Comparison of ENCODE assay signal across 21 cellular contexts in the genomic region with DNA sequence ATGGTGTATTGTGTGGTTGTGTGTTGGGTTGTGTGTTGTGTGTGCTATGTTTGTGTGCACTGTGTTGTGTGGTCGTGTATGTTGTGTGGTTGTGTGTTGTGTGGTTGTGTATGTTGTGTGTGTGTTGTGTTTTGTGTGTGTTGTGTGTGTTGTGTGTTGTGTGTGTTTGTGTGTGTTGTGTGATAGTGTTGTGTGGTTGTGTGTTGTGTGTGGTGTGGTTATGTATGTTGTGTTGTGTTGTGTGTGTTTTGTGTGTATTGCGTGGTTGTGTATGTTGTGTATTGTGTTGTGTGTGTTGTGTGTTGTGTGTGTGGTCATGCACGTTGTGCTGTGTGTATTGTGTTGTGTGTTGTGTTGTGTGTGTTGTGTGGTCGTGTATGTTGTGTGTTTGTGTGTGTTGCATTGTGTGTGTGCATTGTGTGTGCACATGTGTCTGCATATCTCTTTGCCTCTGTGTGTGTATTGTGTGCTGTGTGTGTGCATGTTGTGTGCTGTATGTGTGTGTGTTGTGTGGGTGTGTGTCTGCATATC. TPM values are rescaled to one million over a fixed set of nuclear protein-coding genes. Genes with fewer than 3 reads are reported as not detected.
A peak's percentile ranks its signal among the peaks of the same experiment; 100 is the strongest.
DNase-seq lines count a peak whose midpoint lies in the region; ATAC-seq and TF ChIP-seq lines count a peak whose summit lies in the region.
"Had no signal": no experiment of that assay in that cellular context is flagged by ENCODE, and none has a peak within 500 bp of the region (broad histone marks: within the 10 kb centered on the region; RNA-seq: fewer than 3 reads in every experiment).

No MANE protein-coding gene starts in this region.

- H2BK20ac ChIP-seq in H9 (ENCODE audit: low read depth, low read length, poor library complexity, severe bottlenecking), result no peak overlapping the region

- DNase-seq in Caco-2 (no peak), H9 (peak; percentile 46), amniotic epithelial cell (ENCODE audit: low read depth) (peak; percentile 59), mesenchymal stem cell (peak; percentile 13), dedifferentiated amniotic fluid mesenchymal stem cell (ENCODE audit: extremely low spot score) (no peak), GM20000 (ENCODE audit: low spot score) (no peak)
- DNase-seq in activated CD4-positive, CD25-positive, alpha-beta regulatory T cell treated with anti-CD3 and anti-CD28 coated beads, Interleukin-2, amount 50 U/mL, for 72 hours, result no peak
- DNase-seq: activated naive CD8-positive, alpha-beta T cell treated with anti-CD3 and anti-CD28 coated beads, Interleukin-2, amount 10 ng/mL, durations not matched to agents 7 days and 5 days; DMS79 treated with DMSO at 0.1 percent for 48 hours; effector memory CD4-positive, alpha-beta T cell; foreskin melanocyte; lower lobe of right lung; NCI-H748 treated with DMSO at 0.1 percent for 48 hours; Peyer's patch; retina had no signal

- no peak overlapping the region for H3K4me3 ChIP-seq in Caco-2 (ENCODE audit: low read depth, low read length)
- H3K4me3 ChIP-seq in mesenchymal stem cell (ENCODE audit: insufficient read depth in 1 of 2, low read depth in 1 of 2, low read length in 2 of 2), result no peak overlapping the region
- H3K4me3 ChIP-seq: BLaER1, cardiac muscle cell, HAP-1, Peyer's patch had no signal

- H2AK5ac ChIP-seq in H9 (ENCODE audit: insufficient read length, low read length), result no peak overlapping the region
- H2AK5ac ChIP-seq in mesenchymal stem cell (ENCODE audit: low read length, severe bottlenecking), result no peak overlapping the region

- CTCF ChIA-PET in Caco-2 (lab: Charles Lee), result no interaction called here

- H4K8ac ChIP-seq in H9 (replicated peaks; ENCODE audit: insufficient read length, low read depth, low read length), result peak overlapping the region; percentile 0
- peak overlapping the region; percentile 19 for H4K8ac ChIP-seq in mesenchymal stem cell (ENCODE audit: low read length)

- H3K36me3 Mint-ChIP-seq in Caco-2 (ENCODE audit: insufficient read depth, unreplicated experiment) (peaks cover 6% of the 10 kb centered on the region), H9 (ENCODE audit: insufficient read depth in 1 of 3, low read depth in 3 of 3) (peaks cover 0 to 4% (median 3%) of the 10 kb centered on the region in 3 experiments; a peak in 3 of 7 replicates)

- H3K23ac ChIP-seq in H9 (ENCODE audit: insufficient read length, low read depth, low read length) (no peak overlapping the region), mesenchymal stem cell (ENCODE audit: low read length in 2 of 2) (no peak overlapping the region)

- H3K4me1 ChIP-seq in Caco-2 (peaks cover 4% of the 10 kb centered on the region; the same call in 1 of the 2 replicates), H9 (ENCODE audit: insufficient read depth, low read length) (no peaks in the 10 kb centered on the region; the same call in 1 of the 2 replicates), mesenchymal stem cell (ENCODE audit: control insufficient read depth, insufficient read depth, low read depth, low read length) (peaks cover 5% of the 10 kb centered on the region)
- H3K4me1 ChIP-seq: Peyer's patch had no signal

- H3K9ac ChIP-seq in H9 (ENCODE audit: extremely low read depth, insufficient read length, low read length), result no peak overlapping the region
- no peak overlapping the region for H3K9ac ChIP-seq in mesenchymal stem cell (ENCODE audit: low read length)
- H3K9ac ChIP-seq: BLaER1 had no signal

- H3K27ac Mint-ChIP-seq in Caco-2 (ENCODE audit: unreplicated experiment) (peak overlapping the region; percentile 4), H9 (peak overlapping the region in 2 of 3 experiments; percentile 11 to 25; a peak in 2 of 7 replicates)
- H3K27ac Mint-ChIP-seq: activated naive CD8-positive, alpha-beta T cell treated with anti-CD3 and anti-CD28 coated beads, Interleukin-2, amount 10 ng/mL, durations not matched to agents 7 days and 5 days had no signal

- H2BK120ac ChIP-seq in H9 (ENCODE audit: low read depth, low read length, poor library complexity, severe bottlenecking) (no peak overlapping the region), mesenchymal stem cell (ENCODE audit: low read depth, low read length) (no peak overlapping the region)

- no peak overlapping the region for H4K91ac ChIP-seq in H9 (ENCODE audit: insufficient read length, low read depth, low read length)
- no peak overlapping the region for H4K91ac ChIP-seq in mesenchymal stem cell (ENCODE audit: low read length)

- H3K27ac ChIP-seq in H9 (ENCODE audit: insufficient read length, low read depth, low read length), result no peak overlapping the region
- H3K27ac ChIP-seq in mesenchymal stem cell (ENCODE audit: low read length, poor library complexity, severe bottlenecking), result no peak overlapping the region
- H3K27ac ChIP-seq: BLaER1, cardiac muscle cell, lower lobe of right lung, Peyer's patch, VCaP had no signal

- H3K27me3 ChIP-seq in Caco-2 (replicated peaks; ENCODE audit: control insufficient read depth, insufficient read depth, low read length), result no peaks in the 10 kb centered on the region
- H3K27me3 ChIP-seq in H9 (ENCODE audit: insufficient read depth, low read length), result no peaks in the 10 kb centered on the region
- H3K27me3 ChIP-seq in mesenchymal stem cell (ENCODE audit: control insufficient read depth in 1 of 2, insufficient read depth in 1 of 2, low read length in 2 of 2), result peaks cover 0 to 6% of the 10 kb centered on the region in 2 experiments
- H3K27me3 ChIP-seq: BLaER1, cardiac muscle cell, Peyer's patch had no signal

- H3K4ac ChIP-seq in H9 (ENCODE audit: low read depth, low read length) (no peak overlapping the region), mesenchymal stem cell (ENCODE audit: low read depth in 1 of 2, low read length in 2 of 2) (no peak overlapping the region)

- 100% methylated on average over 2 of the region's 4 CpGs for WGBS in H9 (ENCODE audit: extremely low coverage, insufficient read length, low lambda C conversion rate)
- 77% methylated on average over 4 of the region's 4 CpGs for WGBS in mesenchymal stem cell

- no peaks in the 10 kb centered on the region for H4K20me1 ChIP-seq in H9 (ENCODE audit: control insufficient read depth, insufficient read depth, insufficient read length)
- H4K20me1 ChIP-seq: BLaER1 had no signal

- H3K36me3 ChIP-seq in Caco-2 (ENCODE audit: control insufficient read depth, insufficient read depth, low read length), result no peaks in the 10 kb centered on the region
- H3K36me3 ChIP-seq in mesenchymal stem cell (ENCODE audit: control insufficient read depth in 1 of 2, insufficient read depth in 2 of 2, low read depth in 1 of 2, low read length in 2 of 2), result peaks cover 3 to 31% of the 10 kb centered on the region in 2 experiments
- H3K36me3 ChIP-seq: BLaER1, cardiac muscle cell, HAP-1, Peyer's patch had no signal

- H3K4me3 Mint-ChIP-seq in Caco-2 (ENCODE audit: unreplicated experiment) (no peak overlapping the region), H9 (peak overlapping the region in 1 of 2 experiments; percentile 55; a peak in 1 of 5 replicates)
- H3K4me3 Mint-ChIP-seq: activated naive CD8-positive, alpha-beta T cell treated with anti-CD3 and anti-CD28 coated beads, Interleukin-2, amount 10 ng/mL, durations not matched to agents 7 days and 5 days had no signal

- H3K9me3 ChIP-seq in Caco-2 (no peaks in the 10 kb centered on the region), H9 (ENCODE audit: control insufficient read depth, low read depth, low read length) (no peaks in the 10 kb centered on the region), mesenchymal stem cell (ENCODE audit: control insufficient read depth, low read length) (no peaks in the 10 kb centered on the region)
- H3K9me3 ChIP-seq: BLaER1, HAP-1, lower lobe of right lung, Peyer's patch had no signal

- H2AFZ ChIP-seq in H9 (ENCODE audit: low read length) (no peak overlapping the region), mesenchymal stem cell (ENCODE audit: low read depth, low read length) (no peak overlapping the region)

- no peaks in the 10 kb centered on the region for H3K79me2 ChIP-seq in H9 (ENCODE audit: insufficient read depth, low read length)

- no peak overlapping the region for H2BK12ac ChIP-seq in H9 (ENCODE audit: insufficient read length, low read depth, low read length)
- no peak overlapping the region for H2BK12ac ChIP-seq in mesenchymal stem cell (ENCODE audit: low read length in 2 of 2)

- peak overlapping the region; percentile 26 for H3K4me2 ChIP-seq in H9 (ENCODE audit: insufficient read depth, insufficient read length, low read length)
- no peak overlapping the region for H3K4me2 ChIP-seq in mesenchymal stem cell (ENCODE audit: low read length, poor library complexity, severe bottlenecking)
- H3K4me2 ChIP-seq: BLaER1 had no signal

- H3K23me2 ChIP-seq in H9 (ENCODE audit: insufficient read length, low read depth, low read length, poor library complexity, severe bottlenecking), result no peaks in the 10 kb centered on the region

- H3K18ac ChIP-seq in H9 (ENCODE audit: insufficient read length, low read depth, low read length), result no peak overlapping the region
- no peak overlapping the region for H3K18ac ChIP-seq in mesenchymal stem cell (ENCODE audit: low read depth in 1 of 2, low read length in 2 of 2)

- no peak for TF ChIP-seq CTCF in Caco-2 (IDR thresholded peaks at IDR 0.05; ENCODE audit: insufficient read depth in 1 of 2, low read depth in 1 of 2, low read length in 1 of 2, severe bottlenecking in 1 of 2, unreplicated experiment in 1 of 2)
- no peak for TF ChIP-seq CTCF in H9 (conservative IDR thresholded peaks at IDR 0.05)
- TF ChIP-seq CTCF in GM20000 (IDR thresholded peaks at IDR 0.05; ENCODE audit: extremely low read depth, missing control alignments), result no peak

- no peak overlapping the region for H2BK15ac ChIP-seq in H9 (ENCODE audit: low read depth, low read length)
- H2BK15ac ChIP-seq in mesenchymal stem cell (ENCODE audit: low read depth, poor library complexity, severe bottlenecking), result no peak overlapping the region

- H3K27me3 Mint-ChIP-seq in Caco-2 (ENCODE audit: insufficient read depth, unreplicated experiment) (no peaks in the 10 kb centered on the region), H9 (ENCODE audit: low read depth) (peaks cover 13% of the 10 kb centered on the region)
- H3K27me3 Mint-ChIP-seq: activated naive CD8-positive, alpha-beta T cell treated with anti-CD3 and anti-CD28 coated beads, Interleukin-2, amount 10 ng/mL, durations not matched to agents 7 days and 5 days had no signal

- H3K79me1 ChIP-seq in H9 (ENCODE audit: insufficient read depth, low read depth, low read length, poor library complexity, severe bottlenecking) (no peaks in the 10 kb centered on the region), mesenchymal stem cell (replicated peaks; ENCODE audit: low read length, poor library complexity, severe bottlenecking) (no peaks in the 10 kb centered on the region)

- no peak for ATAC-seq in GM21528 (IDR thresholded peaks at IDR 0.05; ENCODE audit: low FRiP score, unreplicated experiment)
- ATAC-seq: lower lobe of right lung had no signal

- no peak overlapping the region for H3K56ac ChIP-seq in H9 (ENCODE audit: insufficient read length, low read depth, low read length)

- POLR2A ChIA-PET in Caco-2 (lab: Charles Lee), result no interaction called here

- H3K9me3 Mint-ChIP-seq in Caco-2 (ENCODE audit: unreplicated experiment), result peaks cover 15% of the 10 kb centered on the region
- H3K9me3 Mint-ChIP-seq in H9, result peaks cover 7 to 10% of the 10 kb centered on the region in 2 experiments; a peak in 4 of 5 replicates

- H2BK5ac ChIP-seq in H9 (ENCODE audit: insufficient read length, low read length) (no peak overlapping the region), mesenchymal stem cell (ENCODE audit: low read depth, low read length, poor library complexity, severe bottlenecking) (no peak overlapping the region)

- intact Hi-C loops in Caco-2 (cut with micrococcal nuclease; ENCODE audit: unreplicated experiment), result no loop called here

- no peak overlapping the region for H3T11ph ChIP-seq in H9 (ENCODE audit: low read length)

- H3K14ac ChIP-seq in H9 (ENCODE audit: insufficient read depth, low read length) (no peak overlapping the region), mesenchymal stem cell (ENCODE audit: low read length in 2 of 2) (no peak overlapping the region)

- H4K5ac ChIP-seq in H9 (ENCODE audit: insufficient read length, low read depth, low read length), result no peak overlapping the region

- peaks cover 6% of the 10 kb centered on the region for H3K4me1 Mint-ChIP-seq in Caco-2 (ENCODE audit: low read depth, unreplicated experiment)
- peaks cover 0 to 26% of the 10 kb centered on the region in 2 experiments for H3K4me1 Mint-ChIP-seq in H9

- no TSS peak for BruUV-seq in Caco-2 (replicated peaks; lab: Mats Ljungman, UMichigan)

RNA-seq across cellular contexts. Expression of a gene that starts 2.9 kb away (rescaled TPM):
- total RNA-seq in Caco-2 (2022) (19.3 and 21.7 TPM in 2 replicates), H9 (2021) (4.9 and 5.9 TPM in 2 replicates)
- polyA plus RNA-seq in mesenchymal stem cell (2013, experiment 1 of 2), result 2.3 TPM
- polyA plus RNA-seq in mesenchymal stem cell (2013, experiment 2 of 2), result 2.7 TPM

RNA-seq across cellular contexts. Expression of a gene that starts 19.9 kb away (rescaled TPM):
- 48.9 and 53.6 TPM in 2 replicates for total RNA-seq in Caco-2 (2022)
- total RNA-seq in H9 (2021), result 38.2 and 39.3 TPM in 2 replicates
- 63.6 TPM for polyA plus RNA-seq in mesenchymal stem cell (2013, experiment 1 of 2)
- 61.8 TPM for polyA plus RNA-seq in mesenchymal stem cell (2013, experiment 2 of 2)

RNA-seq across cellular contexts. Expression of a gene that starts 22.0 kb away (rescaled TPM):
- total RNA-seq in Caco-2 (2022) (106 and 107 TPM in 2 replicates), H9 (2021) (54.1 and 56.4 TPM in 2 replicates)
- polyA plus RNA-seq in mesenchymal stem cell (2013, experiment 1 of 2), result 53.2 TPM
- 50.7 TPM for polyA plus RNA-seq in mesenchymal stem cell (2013, experiment 2 of 2)

RNA-seq across cellular contexts. Expression of a gene that starts 47.5 kb away (rescaled TPM):
- not detected in 2 replicates for total RNA-seq in Caco-2 (2022)
- not detected in 2 replicates for total RNA-seq in H9 (2021)
- not detected for polyA plus RNA-seq in mesenchymal stem cell (2013, experiment 1 of 2)
- not detected for polyA plus RNA-seq in mesenchymal stem cell (2013, experiment 2 of 2)
- total RNA-seq: cardiac muscle cell, temporal lobe had no signal
- polyA plus RNA-seq: cardiac muscle cell had no signal

RNA-seq across cellular contexts. Expression of a gene that starts 49.7 kb away (rescaled TPM):
- total RNA-seq in Caco-2 (2022) (20.5 and 24.5 TPM in 2 replicates), H9 (2021) (17.9 and 22.0 TPM in 2 replicates)
- polyA plus RNA-seq in mesenchymal stem cell (2013, experiment 1 of 2), result not detected
- polyA plus RNA-seq in mesenchymal stem cell (2013, experiment 2 of 2), result 0.07 TPM

Comparison
In these comparisons a context has a peak if more than half of its experiments do, and no peak if none do; other contexts are left out.
1. DNase-seq: peak in H9 (single experiment), amniotic epithelial cell (single experiment) and mesenchymal stem cell (single experiment); none in Caco-2 (0 of 2), dedifferentiated amniotic fluid mesenchymal stem cell (single experiment), GM20000 (single experiment) and activated CD4-positive, CD25-positive, alpha-beta regulatory T cell treated with anti-CD3 and anti-CD28 coated beads, Interleukin-2, amount 50 U/mL, for 72 hours (single experiment).